10 cellular contexts compared by ENCODE assay signal in genomic region chr2:125745514-125745913, GRCh38.
DNase-seq lines count a peak whose midpoint lies in the region; ATAC-seq and TF ChIP-seq lines count a peak whose summit lies in the region.
"Had no signal": no experiment of that assay in that cellular context is flagged by ENCODE, and none has a peak within 500 bp of the region (broad histone marks: within the 10 kb centered on the region; RNA-seq: fewer than 3 reads in every experiment).

No MANE protein-coding gene starts in this region.

- H3K4me1 ChIP-seq in NT2/D1 (ENCODE audit: insufficient read depth, insufficient read length) = peaks cover 5% of the 10 kb centered on the region
- no peaks in the 10 kb centered on the region for H3K4me1 ChIP-seq in spleen
- H3K4me1 ChIP-seq: thyroid gland had no signal

- TF ChIP-seq CTCF in glutamatergic neuron (IDR thresholded peaks at IDR 0.05; ENCODE audit: partially characterized antibody, unreplicated experiment) = peak; percentile 36
- peak in 8 of 11 experiments; percentile 21 to 63 (median 52) for TF ChIP-seq CTCF in spleen (IDR thresholded peaks at IDR 0.05 in 8 of 11, conservative IDR thresholded peaks at IDR 0.05 in 3 of 11)

- H3K4me1 Mint-ChIP-seq in glutamatergic neuron (ENCODE audit: low read depth, unreplicated experiment) = peaks cover 2% of the 10 kb centered on the region

- H3K9ac ChIP-seq in NT2/D1 (ENCODE audit: insufficient read length, low read depth) = no peak overlapping the region
- H3K9ac ChIP-seq: BLaER1 treated with 17β-estradiol and CSF1 and Interleukin-3, amounts not matched to agents 10 nM and 100 nM had no signal

- intact Hi-C loops in spleen (cut with DNase I; ENCODE audit: low total_unique reads) = loop anchor here (10.0 kb wide), 1 partner anchor 1029 kb away; no protein-coding TSS in a partner anchor

- DNase-seq in SKM-1 treated with dmso at 0.1 percent for 144 hours (lab: John Stamatoyannopoulos, UW; ENCODE audit: unreplicated experiment) (peak; percentile 10), SKM-1 (lab: John Stamatoyannopoulos, UW; ENCODE audit: unreplicated experiment) (no peak), NT2/D1 (ENCODE audit: low read depth, low spot score) (peak; percentile 76), glutamatergic neuron (peak; percentile 48), spleen (no peak)
- no peak for DNase-seq in central memory CD4-positive, alpha-beta T cell

- no peak overlapping the region for H3K4me3 ChIP-seq in NT2/D1 (ENCODE audit: insufficient read length, low read depth)
- no peak overlapping the region for H3K4me3 ChIP-seq in spleen
- H3K4me3 ChIP-seq: BLaER1 treated with 17β-estradiol and CSF1 and Interleukin-3, amounts not matched to agents 10 nM and 100 nM; thyroid gland had no signal

- H3K4me3 Mint-ChIP-seq in glutamatergic neuron (ENCODE audit: unreplicated experiment) = no peak overlapping the region

- no peak for ATAC-seq in HG03439 (IDR thresholded peaks at IDR 0.05; ENCODE audit: unreplicated experiment)
- no peak for ATAC-seq in HG03442 (IDR thresholded peaks at IDR 0.05; ENCODE audit: unreplicated experiment)

- peak overlapping the region; percentile 45 for H3K27ac Mint-ChIP-seq in glutamatergic neuron (ENCODE audit: unreplicated experiment)

- H3K27ac ChIP-seq in spleen = no peak overlapping the region
- H3K27ac ChIP-seq: BLaER1 treated with 17β-estradiol and CSF1 and Interleukin-3, amounts not matched to agents 10 nM and 100 nM; thyroid gland had no signal

- H3K36me3 ChIP-seq in NT2/D1 (ENCODE audit: insufficient read depth, insufficient read length, low read length) (no peaks in the 10 kb centered on the region), spleen (no peaks in the 10 kb centered on the region)
- H3K36me3 ChIP-seq: BLaER1 treated with 17β-estradiol and CSF1 and Interleukin-3, amounts not matched to agents 10 nM and 100 nM; thyroid gland had no signal

- TF ChIP-seq POLR2A in spleen (IDR thresholded peaks at IDR 0.05) = no peak

- WGBS in spleen, 5 donors = 43 to 61% (median 54%) methylated on average over 4 of the region's 4 CpGs

- H3K27me3 Mint-ChIP-seq in glutamatergic neuron (ENCODE audit: unreplicated experiment) = no peaks in the 10 kb centered on the region

- H3K36me3 Mint-ChIP-seq in glutamatergic neuron (ENCODE audit: unreplicated experiment) = no peaks in the 10 kb centered on the region

- no peaks in the 10 kb centered on the region for H3K27me3 ChIP-seq in NT2/D1 (ENCODE audit: insufficient read depth, insufficient read length)
- no peaks in the 10 kb centered on the region for H3K27me3 ChIP-seq in spleen (replicated peaks in 1 of 7)
- H3K27me3 ChIP-seq: BLaER1 treated with 17β-estradiol and CSF1 and Interleukin-3, amounts not matched to agents 10 nM and 100 nM; thyroid gland had no signal

- no peaks in the 10 kb centered on the region for H3K9me3 Mint-ChIP-seq in glutamatergic neuron (ENCODE audit: unreplicated experiment)

- H3K9me3 ChIP-seq in NT2/D1 (ENCODE audit: insufficient read depth, low read length) (no peaks in the 10 kb centered on the region), spleen (no peaks in the 10 kb centered on the region)
- H3K9me3 ChIP-seq: BLaER1 treated with 17β-estradiol and CSF1 and Interleukin-3, amounts not matched to agents 10 nM and 100 nM; thyroid gland had no signal

Comparison
In these comparisons a context has a peak if more than half of its experiments do, and no peak if none do; other contexts are left out.
1. DNase-seq: peak in SKM-1 treated with dmso at 0.1 percent for 144 hours (single experiment), NT2/D1 (single experiment) and glutamatergic neuron (single experiment); none in SKM-1 (single experiment), spleen (single experiment) and central memory CD4-positive, alpha-beta T cell (single experiment).